In genomic region chr9:23662320-23662719, GRCh38 we compare ENCODE assay signal across 28 cellular contexts.
"Had no signal": no experiment of that assay in that cellular context is flagged by ENCODE, and none has a peak within 500 bp of the region (broad histone marks: within the 10 kb centered on the region; RNA-seq: fewer than 3 reads in every experiment).

No MANE protein-coding gene starts in this region.

- DNase-seq: activated CD4-positive, alpha-beta memory T cell treated with anti-CD3 and anti-CD28 coated beads for 36 hours; activated CD4-positive, alpha-beta T cell treated with anti-CD3 and anti-CD28 coated beads, Interleukin-2, amount 10 ng/mL, durations not matched to agents 24 days and 14 days; activated CD4-positive, CD25-positive, alpha-beta regulatory T cell treated with anti-CD3 and anti-CD28 coated beads, Interleukin-2, amount 50 U/mL, for 72 hours; activated CD8-positive, alpha-beta memory T cell treated with anti-CD3 and anti-CD28 coated beads, Interleukin-2, amount 50 U/mL, for 4 hours; activated gamma-delta T cell; activated naive CD4-positive, alpha-beta T cell treated with anti-CD3 and anti-CD28 coated beads, Interleukin-2, amount 10 ng/mL, durations not matched to agents 7 days and 5 days; activated naive CD8-positive, alpha-beta T cell treated with anti-CD3 and anti-CD28 coated beads, Interleukin-2, amount 10 ng/mL, durations not matched to agents 7 days and 5 days; activated T-cell treated with anti-CD3 and anti-CD28 coated beads, Interleukin-2, amount 50 U/mL, for 1 hour; effector CD4-positive, alpha-beta T cell; foreskin keratinocyte; heart left ventricle; left ventricle myocardium inferior; naive thymus-derived CD4-positive, alpha-beta T cell; ovary; retina; stimulated activated CD4-positive, alpha-beta T cell treated with anti-CD3 and anti-CD28 coated beads, Interleukin-4, amount 100 ng/mL, for 4 hours; stimulated activated CD8-positive, alpha-beta memory T cell treated with anti-CD3 and anti-CD28 coated beads, Interleukin-4, amount 100 ng/mL, for 48 hours; stimulated activated naive B cell treated with anti-CD40 and anti-IgM and Interleukin-4, amounts not matched to agents 10 μg/mL and 1 μg/mL and 100 μg/mL, for 72 hours; SW 1271; T-helper 9 cell had no signal

- H3K27ac ChIP-seq: ascending aorta, esophagus muscularis mucosa, foreskin keratinocyte, heart left ventricle, left ventricle myocardium inferior, ovary, skin epidermis, tibial nerve had no signal

- H3K9me3 ChIP-seq: ascending aorta, esophagus muscularis mucosa, heart left ventricle, left ventricle myocardium inferior, ovary, prostate gland, tibial nerve had no signal

- H3K27me3 ChIP-seq: ascending aorta, esophagus muscularis mucosa, foreskin keratinocyte, heart left ventricle, ovary, tibial nerve had no signal

- H3K4me1 ChIP-seq: ascending aorta, prostate gland, tibial nerve had no signal

- FAIRE-seq: TTC549 had no signal

- ATAC-seq: heart left ventricle; naive thymus-derived CD4-positive, alpha-beta T cell; sciatic nerve; stimulated activated naive B cell treated with anti-CD40 and anti-IgM and Interleukin-4, amounts not matched to agents 10 μg/mL and 1 μg/mL and 100 μg/mL, for 72 hours had no signal

- H3K36me3 ChIP-seq: ascending aorta, esophagus muscularis mucosa, heart left ventricle, left ventricle myocardium inferior, ovary, prostate gland, tibial nerve had no signal

- H3K4me3 ChIP-seq: ascending aorta, esophagus muscularis mucosa, heart left ventricle, left ventricle myocardium inferior, lung, ovary, prostate gland, skin epidermis, tibial nerve had no signal
